ENCODE assay signal across 1 cellular context in the genomic region with DNA sequence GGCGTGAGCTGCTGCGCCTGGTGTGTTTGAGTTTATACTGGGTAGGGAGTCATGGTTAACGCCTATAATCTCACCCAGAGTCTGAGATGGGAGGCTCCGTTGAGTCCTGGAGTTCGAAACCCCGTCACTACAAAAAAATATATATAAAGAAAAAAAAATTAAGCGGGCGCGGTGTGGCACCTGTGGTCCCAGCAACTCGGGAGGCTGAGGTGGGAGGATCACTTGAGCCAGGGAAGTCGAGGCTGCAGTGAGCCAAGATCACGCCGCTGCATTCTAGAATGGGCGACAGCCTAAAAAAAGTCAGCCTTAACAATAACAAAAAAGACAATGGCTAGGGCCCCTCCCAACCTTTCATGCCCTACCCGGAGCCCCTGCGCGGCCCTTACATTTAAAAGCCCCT.
TF ChIP-seq lines count a peak whose summit lies in the region.

No MANE protein-coding gene starts in this region.

TF ChIP-seq in K562, 482 proteins besides CTCF, POLR2A, EP300 and RAD21:
- TF ChIP-seq BDP1 (IDR thresholded peaks at IDR 0.05; ENCODE audit: insufficient read depth, insufficient read length), result no peak
- TF ChIP-seq ETV6 (IDR thresholded peaks at IDR 0.05; ENCODE audit: borderline replicate concordance in 1 of 2, low read depth in 2 of 2, low read length in 1 of 2), result no peak
- TF ChIP-seq ETV6 (CRISPR knock-in tag; IDR thresholded peaks at IDR 0.05; ENCODE audit: borderline replicate concordance), result no peak
- TF ChIP-seq EWSR1 (IDR thresholded peaks at IDR 0.05; ENCODE audit: borderline replicate concordance, low read depth, partially characterized antibody), result no peak
- no peak for TF ChIP-seq ZNF57 (CRISPR knock-in tag; IDR thresholded peaks at IDR 0.05)
- no peak for TF ChIP-seq SRSF3 (IDR thresholded peaks at IDR 0.05; ENCODE audit: insufficient read depth, low read length)
- TF ChIP-seq SOX6 (IDR thresholded peaks at IDR 0.05), result 0 out of 2 replicates have a peak, but pooled peaks have one; percentile 3
